Comparison of ENCODE assay signal across 9 cellular contexts in genomic region chr19:31054430-31054829, GRCh38.
A peak's percentile ranks its signal among the peaks of the same experiment; 100 is the strongest.
DNase-seq lines count a peak whose midpoint lies in the region; ATAC-seq, FAIRE-seq and TF ChIP-seq lines count a peak whose summit lies in the region.
"Had no signal": no experiment of that assay in that cellular context is flagged by ENCODE, and none has a peak within 500 bp of the region (broad histone marks: within the 10 kb centered on the region; RNA-seq: fewer than 3 reads in every experiment).

No MANE protein-coding gene starts in this region.

- ATAC-seq in GM19397 (IDR thresholded peaks at IDR 0.05; ENCODE audit: unreplicated experiment), result no peak
- ATAC-seq in omental fat pad (ENCODE audit: low FRiP score), result no peak
- ATAC-seq: body of pancreas had no signal

- H3K4me1 Mint-ChIP-seq in activated CD4-positive, alpha-beta memory T cell treated with anti-CD3 and anti-CD28 coated beads, Interleukin-2, amount 10 ng/mL, durations not matched to agents 7 days and 5 days, result no peaks in the 10 kb centered on the region

- DNase-seq in AG08395 (ENCODE audit: low spot score) (peak; percentile 67), HTR-8/SVneo (ENCODE audit: insufficient read length, low spot score) (peak; percentile 41), glomerular visceral epithelial cell (ENCODE audit: extremely low spot score) (peak; percentile 80), omental fat pad (ENCODE audit: low spot score) (no peak), C1 segment of cervical spinal cord (lab: John Stamatoyannopoulos, UW) (no peak)
- peak; percentile 32 for DNase-seq in activated CD4-positive, alpha-beta memory T cell treated with anti-CD3 and anti-CD28 coated beads, Interleukin-2, amount 10 ng/mL, durations not matched to agents 7 days and 5 days
- peak; percentile 41 for DNase-seq in stimulated activated CD4-positive, alpha-beta T cell treated with anti-CD3 and anti-CD28 coated beads, Interleukin-1b, Interleukin-23, amount 100 ng/mL, for 48 hours

- no peak overlapping the region for H3K27ac Mint-ChIP-seq in activated CD4-positive, alpha-beta memory T cell treated with anti-CD3 and anti-CD28 coated beads, Interleukin-2, amount 10 ng/mL, durations not matched to agents 7 days and 5 days

- no peaks in the 10 kb centered on the region for H3K27me3 Mint-ChIP-seq in activated CD4-positive, alpha-beta memory T cell treated with anti-CD3 and anti-CD28 coated beads, Interleukin-2, amount 10 ng/mL, durations not matched to agents 7 days and 5 days

- CTCF ChIA-PET in activated CD4-positive, alpha-beta memory T cell treated with anti-CD3 and anti-CD28 coated beads, Interleukin-2, amount 10 ng/mL, durations not matched to agents 7 days and 5 days (lab: Charles Lee), result interaction anchor here (1.2 to 2.7 kb wide), 4 partner anchors 270 to 1170 kb away, joined by 3 to 9 read pairs (median 6); no protein-coding TSS in a partner anchor

- no peak overlapping the region for H3K4me3 Mint-ChIP-seq in activated CD4-positive, alpha-beta memory T cell treated with anti-CD3 and anti-CD28 coated beads, Interleukin-2, amount 10 ng/mL, durations not matched to agents 7 days and 5 days

- FAIRE-seq in HTR-8/SVneo (lab: Jason Lieb, UNC), result no peak

- no peaks in the 10 kb centered on the region for H3K36me3 Mint-ChIP-seq in activated CD4-positive, alpha-beta memory T cell treated with anti-CD3 and anti-CD28 coated beads, Interleukin-2, amount 10 ng/mL, durations not matched to agents 7 days and 5 days (ENCODE audit: low read depth)

- H3K9me3 Mint-ChIP-seq in activated CD4-positive, alpha-beta memory T cell treated with anti-CD3 and anti-CD28 coated beads, Interleukin-2, amount 10 ng/mL, durations not matched to agents 7 days and 5 days, result no peaks in the 10 kb centered on the region

- TF ChIP-seq CTCF in omental fat pad (IDR thresholded peaks at IDR 0.05), result no peak

- POLR2A ChIA-PET in activated CD4-positive, alpha-beta memory T cell treated with anti-CD3 and anti-CD28 coated beads, Interleukin-2, amount 10 ng/mL, durations not matched to agents 7 days and 5 days (lab: Charles Lee), result interaction anchor here (1.4 kb wide), 1 partner anchor 10 kb away, joined by 3 read pairs; no protein-coding TSS in a partner anchor

Comparison
In these comparisons a context has a peak if more than half of its experiments do, and no peak if none do; other contexts are left out.
1. DNase-seq: peak in AG08395 (single experiment), HTR-8/SVneo (single experiment), activated CD4-positive, alpha-beta memory T cell treated with anti-CD3 and anti-CD28 coated beads, Interleukin-2, amount 10 ng/mL, durations not matched to agents 7 days and 5 days (single experiment), glomerular visceral epithelial cell (single experiment) and stimulated activated CD4-positive, alpha-beta T cell treated with anti-CD3 and anti-CD28 coated beads, Interleukin-1b, Interleukin-23, amount 100 ng/mL, for 48 hours (single experiment); none in omental fat pad (single experiment) and C1 segment of cervical spinal cord (0 of 14).